11 cellular contexts compared by ENCODE assay signal in the genomic region with DNA sequence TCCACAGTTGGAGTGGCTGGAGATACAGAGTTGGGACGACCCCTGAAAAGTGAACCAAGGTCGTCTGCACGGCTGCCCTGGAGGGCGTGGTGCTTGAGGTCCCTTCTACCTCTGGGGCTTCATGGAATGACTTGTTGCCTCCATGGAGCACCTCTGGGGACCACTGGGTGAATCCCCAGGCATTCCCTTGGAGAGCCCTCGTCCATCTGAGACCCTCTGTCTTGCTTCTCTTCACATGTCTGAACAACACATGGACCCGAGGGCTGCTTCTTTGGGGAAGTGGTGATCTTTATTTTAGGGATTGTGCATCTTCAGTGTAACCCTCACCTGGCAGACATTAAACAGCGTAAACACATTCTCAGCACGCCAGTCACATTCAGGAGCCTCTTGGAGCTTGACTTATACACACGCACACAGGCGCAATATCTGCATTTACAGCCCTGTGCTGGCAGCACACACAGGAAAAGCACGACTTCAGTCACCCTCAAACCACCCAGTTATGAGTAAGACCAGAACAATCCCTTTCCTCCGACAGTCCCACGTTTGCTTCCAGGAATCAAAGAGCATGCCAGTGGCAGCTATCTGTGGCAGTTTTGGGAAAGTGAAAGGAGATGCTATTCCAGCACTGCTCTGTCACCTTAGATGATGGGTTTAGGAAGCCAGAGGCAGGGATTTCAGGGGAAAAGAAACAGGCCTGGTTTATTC. TPM values are rescaled to one million over a fixed set of nuclear protein-coding genes. Genes with fewer than 3 reads are reported as not detected.
DNase-seq lines count a peak whose midpoint lies in the region; ATAC-seq and TF ChIP-seq lines count a peak whose summit lies in the region.
"Had no signal": no experiment of that assay in that cellular context is flagged by ENCODE, and none has a peak within 500 bp of the region (broad histone marks: within the 10 kb centered on the region; RNA-seq: fewer than 3 reads in every experiment).

No MANE protein-coding gene starts in this region.

- peak overlapping the region; percentile 47 for H3K27ac ChIP-seq in GM23248
- H3K27ac ChIP-seq: coronary artery had no signal

- H3K4me3 ChIP-seq in GM23248 (no peak overlapping the region), fibroblast of the aortic adventitia (ENCODE audit: low read depth, low read length) (no peak overlapping the region), retinal pigment epithelial cell (ENCODE audit: low read length) (no peak overlapping the region)
- H3K4me3 ChIP-seq: coronary artery had no signal

- ATAC-seq in SK-N-SH treated with all-trans-retinoic acid at 6 μM for 48 hours (peak; percentile 39; the same call in 2 of the 3 replicates), HG03196 (IDR thresholded peaks at IDR 0.05; ENCODE audit: unreplicated experiment) (no peak), omental fat pad (ENCODE audit: low FRiP score) (no peak)
- ATAC-seq: activated T-cell treated with anti-CD3 and anti-CD28 coated beads, Interleukin-2, amount 50 U/mL, for 4 hours had no signal

- TF ChIP-seq CTCF in fibroblast of the aortic adventitia (IDR thresholded peaks at IDR 0.05; ENCODE audit: insufficient read depth, low read length) = no peak
- TF ChIP-seq CTCF in retinal pigment epithelial cell (conservative IDR thresholded peaks at IDR 0.05; ENCODE audit: low read depth, low read length) = no peak
- TF ChIP-seq CTCF in omental fat pad (IDR thresholded peaks at IDR 0.05) = no peak

- WGBS in GM23248 (ENCODE audit: low coverage in 1 of 2, low lambda C conversion rate in 2 of 2, missing lambda C conversion rate in 2 of 2), 2 experiments = 59 to 62% methylated on average over 13 of the region's 13 CpGs

- H3K9me2 ChIP-seq in GM23248 (ENCODE audit: insufficient read depth) = no peaks in the 10 kb centered on the region

- H4K20me1 ChIP-seq in GM23248 (ENCODE audit: insufficient read depth) = no peaks in the 10 kb centered on the region

- H3K79me2 ChIP-seq in GM23248 (ENCODE audit: insufficient read depth) = no peaks in the 10 kb centered on the region

- no peak overlapping the region for H2AFZ ChIP-seq in GM23248

- H3K9ac ChIP-seq in GM23248 = no peak overlapping the region

- no peaks in the 10 kb centered on the region for H3K27me3 ChIP-seq in GM23248 (replicated peaks; ENCODE audit: insufficient read depth)

- DNase-seq in GM23248 (peak; percentile 89), fibroblast of the aortic adventitia (ENCODE audit: low read depth) (peak; percentile 79), retinal pigment epithelial cell (ENCODE audit: low read depth) (peak; percentile 49), G401 (ENCODE audit: low spot score) (no peak), omental fat pad (ENCODE audit: low spot score) (no peak)
- no peak for DNase-seq in activated CD4-positive, alpha-beta T cell treated with anti-CD3 and anti-CD28 coated beads, Interleukin-2, amount 50 U/mL, for 1 hour
- DNase-seq: activated T-cell treated with anti-CD3 and anti-CD28 coated beads, Interleukin-2, amount 50 U/mL, for 4 hours; DND-41 had no signal

- 0 out of 2 replicates have a peak, but pooled peaks cover 16% of the 10 kb centered on the region for H3F3A ChIP-seq in GM23248 (ENCODE audit: insufficient read depth)

- H3K36me3 ChIP-seq in GM23248 (ENCODE audit: low read depth) = no peaks in the 10 kb centered on the region

- peaks cover 38% of the 10 kb centered on the region for H3K4me1 ChIP-seq in GM23248 (ENCODE audit: insufficient read depth)

- no peaks in the 10 kb centered on the region for H3K9me3 ChIP-seq in GM23248 (ENCODE audit: low read depth)

- in situ Hi-C loops in GM23248 (cut with MboI) = no loop called here
- in situ Hi-C loops in G401 (cut with HindIII; ENCODE audit: low sequenced_read_pairs) = no loop called here

- peak overlapping the region; percentile 42 for H3K4me2 ChIP-seq in GM23248 (ENCODE audit: unreplicated experiment)

TF ChIP-seq in SK-N-SH treated with all-trans-retinoic acid at 6 μM for 48 hours, 23 proteins besides CTCF, POLR2A, EP300 and RAD21:
- TF ChIP-seq, protein P1, sequence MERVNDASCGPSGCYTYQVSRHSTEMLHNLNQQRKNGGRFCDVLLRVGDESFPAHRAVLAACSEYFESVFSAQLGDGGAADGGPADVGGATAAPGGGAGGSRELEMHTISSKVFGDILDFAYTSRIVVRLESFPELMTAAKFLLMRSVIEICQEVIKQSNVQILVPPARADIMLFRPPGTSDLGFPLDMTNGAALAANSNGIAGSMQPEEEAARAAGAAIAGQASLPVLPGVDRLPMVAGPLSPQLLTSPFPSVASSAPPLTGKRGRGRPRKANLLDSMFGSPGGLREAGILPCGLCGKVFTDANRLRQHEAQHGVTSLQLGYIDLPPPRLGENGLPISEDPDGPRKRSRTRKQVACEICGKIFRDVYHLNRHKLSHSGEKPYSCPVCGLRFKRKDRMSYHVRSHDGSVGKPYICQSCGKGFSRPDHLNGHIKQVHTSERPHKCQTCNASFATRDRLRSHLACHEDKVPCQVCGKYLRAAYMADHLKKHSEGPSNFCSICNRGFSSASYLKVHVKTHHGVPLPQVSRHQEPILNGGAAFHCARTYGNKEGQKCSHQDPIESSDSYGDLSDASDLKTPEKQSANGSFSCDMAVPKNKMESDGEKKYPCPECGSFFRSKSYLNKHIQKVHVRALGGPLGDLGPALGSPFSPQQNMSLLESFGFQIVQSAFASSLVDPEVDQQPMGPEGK (CRISPR knock-in tag; IDR thresholded peaks at IDR 0.05; ENCODE audit: borderline replicate concordance) = no peak
TF ChIP-seq in SK-N-SH treated with all-trans-retinoic acid at 6 μM for 48 hours: peak in this region for 0.

RNA-seq across cellular contexts. Expression of a gene that starts 12.6 kb away (rescaled TPM):
- 0.22 TPM in 1 of 2 replicates, not detected in the other for total RNA-seq in GM23248 (2014; rRNA removed; shearing (Covaris generic))
- polyA plus RNA-seq in GM23248 (2016; fragmentation: Nextera tagmentation; extraction: Ambion mirVana) = 0.09 and 0.13 TPM in 2 replicates
- total RNA-seq in fibroblast of the aortic adventitia (ENCODE audit: low replicate concordance) (0.54 TPM in 1 of 2 replicates, not detected in the other), omental fat pad (100 to 1,000 TPM in 1 of 4 donors, 10 to 100 TPM in 3; 26.4 to 165 (median 59.4) TPM)
- total RNA-seq in G401 (2014; rRNA removed; shearing (Covaris generic)) = not detected in 2 replicates
- total RNA-seq: activated T-cell treated with anti-CD3 and anti-CD28 coated beads, Interleukin-2, amount 50 U/mL, for 4 hours had no signal

RNA-seq across cellular contexts. Expression of a gene that starts 27.6 kb away (rescaled TPM):
- total RNA-seq in GM23248 (2014; rRNA removed; shearing (Covaris generic)) = 7.5 and 9.7 TPM in 2 replicates
- 19.9 and 23.6 TPM in 2 replicates for polyA plus RNA-seq in GM23248 (2016; fragmentation: Nextera tagmentation; extraction: Ambion mirVana)
- total RNA-seq in fibroblast of the aortic adventitia (ENCODE audit: low replicate concordance) (19.2 and 29.5 TPM in 2 replicates), omental fat pad (10 to 100 TPM; 10.4 to 26.8 (median 15.3) TPM)
- 16.1 and 25.4 TPM in 2 replicates for total RNA-seq in G401 (2014; rRNA removed; shearing (Covaris generic))
- total RNA-seq: activated T-cell treated with anti-CD3 and anti-CD28 coated beads, Interleukin-2, amount 50 U/mL, for 4 hours had no signal

Comparison
In these comparisons a context has a peak if more than half of its experiments do, and no peak if none do; other contexts are left out.
1. DNase-seq: peak in GM23248 (single experiment), fibroblast of the aortic adventitia (single experiment) and retinal pigment epithelial cell (single experiment); none in activated CD4-positive, alpha-beta T cell treated with anti-CD3 and anti-CD28 coated beads, Interleukin-2, amount 50 U/mL, for 1 hour (single experiment), G401 (single experiment) and omental fat pad (single experiment).
2. RNA of a gene that starts 12.6 kb away (total RNA-seq): 26.4 to 165 TPM in omental fat pad; 0.54 TPM in fibroblast of the aortic adventitia, 0.22 TPM in GM23248 and not detected in G401; every median in the first group is over 10 times any median in the second.